13 cellular contexts compared by ENCODE assay signal in the genomic region with DNA sequence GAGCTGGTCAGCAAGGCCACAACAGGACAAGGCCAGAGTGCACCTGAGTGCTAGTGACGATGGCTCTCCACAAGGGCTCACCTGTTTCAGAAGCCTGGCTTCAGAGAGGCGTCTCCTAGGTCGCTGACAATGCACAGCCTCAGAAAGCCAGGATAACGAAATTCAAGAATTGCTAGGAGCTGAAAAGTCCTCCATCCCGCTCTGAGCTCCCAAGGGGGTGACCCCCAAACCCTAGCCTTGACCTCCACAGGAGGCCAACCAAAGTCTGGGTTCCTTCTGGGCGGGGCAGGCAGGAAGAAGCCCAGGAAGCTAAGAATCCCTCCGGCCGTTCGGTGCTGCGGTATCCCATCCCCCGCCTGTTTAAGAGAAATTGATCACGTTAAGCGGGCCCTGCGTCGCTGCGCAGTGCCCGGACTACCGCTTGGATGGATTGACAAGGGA. TPM values are rescaled to one million over a fixed set of nuclear protein-coding genes. Genes with fewer than 3 reads are reported as not detected.
A peak's percentile ranks its signal among the peaks of the same experiment; 100 is the strongest.
DNase-seq lines count a peak whose midpoint lies in the region; ATAC-seq and TF ChIP-seq lines count a peak whose summit lies in the region.
"Had no signal": no experiment of that assay in that cellular context is flagged by ENCODE, and none has a peak within 500 bp of the region (broad histone marks: within the 10 kb centered on the region; RNA-seq: fewer than 3 reads in every experiment).

No MANE protein-coding gene starts in this region.

- H3F3A ChIP-seq in GM23338 (replicated peaks; ENCODE audit: low read depth): peaks cover 17% of the 10 kb centered on the region; the same call in 1 of the 2 replicates

- peak overlapping the region; percentile 52 for H3K4me3 ChIP-seq in GM23338
- H3K4me3 ChIP-seq in psoas muscle: peak overlapping the region; percentile 78

- peaks cover 30% of the 10 kb centered on the region for H4K20me1 ChIP-seq in GM23338 (replicated peaks; ENCODE audit: insufficient read depth)

- H3K27me3 Mint-ChIP-seq in GM23338 (ENCODE audit: insufficient read depth, low read depth, poor library complexity) (peaks cover 87% of the 10 kb centered on the region), glutamatergic neuron (ENCODE audit: unreplicated experiment) (peaks cover 36% of the 10 kb centered on the region)
- H3K27me3 Mint-ChIP-seq in activated T-helper 1 cell treated with anti-CD3 and anti-CD28 coated beads, Interleukin-12 subunit alpha, Interleukin-12 subunit beta, Interleukin-2, Interleukin-4 antibody, amounts not matched to agents 30 ng/mL and 10 ng/mL and 1 ng/mL, durations not matched to agents 14 hours and 24 hours and 36 hours (ENCODE audit: insufficient read depth): peaks cover 94% of the 10 kb centered on the region

- TF ChIP-seq CTCF in GM23338 (conservative IDR thresholded peaks at IDR 0.05; ENCODE audit: low read depth in 2 of 2): no peak
- no peak for TF ChIP-seq CTCF in glutamatergic neuron (IDR thresholded peaks at IDR 0.05; ENCODE audit: partially characterized antibody, unreplicated experiment)
- no peak for TF ChIP-seq CTCF in psoas muscle (IDR thresholded peaks at IDR 0.05)

- 79 to 81% (median 79%) methylated on average over 18 of the region's 18 CpGs for WGBS in psoas muscle, 3 donors

- peak overlapping the region; percentile 79 for H3K4me2 ChIP-seq in GM23338

- H3K4me1 ChIP-seq in GM23338 (ENCODE audit: insufficient read depth) (peaks cover 44% of the 10 kb centered on the region), psoas muscle (peaks cover 7% of the 10 kb centered on the region)

- intact Hi-C loops in activated T-helper 1 cell treated with anti-CD3 and anti-CD28 coated beads, Interleukin-12 subunit alpha, Interleukin-12 subunit beta, Interleukin-2, Interleukin-4 antibody, amounts not matched to agents 30 ng/mL and 10 ng/mL and 1 ng/mL, durations not matched to agents 14 hours and 24 hours and 36 hours (cut with micrococcal nuclease): loop anchor here (1.0 to 5.0 kb wide), 5 partner anchors 501 to 1461 kb away; a partner anchor contains a TSS
- intact Hi-C loops in psoas muscle (cut with DNase I): loop anchor here (5.0 to 10.0 kb wide), 6 partner anchors 366 to 924 kb away; no protein-coding TSS in a partner anchor

- H3K36me3 ChIP-seq in GM23338 (ENCODE audit: insufficient read depth): no peaks in the 10 kb centered on the region
- H3K36me3 ChIP-seq in psoas muscle (ENCODE audit: insufficient read depth in 1 of 2, low read depth in 1 of 2): no peaks in the 10 kb centered on the region

- ATAC-seq in GM23338 (peak; percentile 2; the same call in 2 of the 3 replicates), psoas muscle (no peak), HG03571 (IDR thresholded peaks at IDR 0.05; ENCODE audit: unreplicated experiment) (no peak), GM19455 (IDR thresholded peaks at IDR 0.05; ENCODE audit: unreplicated experiment) (no peak)

- H3K9me3 ChIP-seq in psoas muscle: no peaks in the 10 kb centered on the region

- H3K4me1 Mint-ChIP-seq in GM23338: peaks cover 43% of the 10 kb centered on the region
- H3K4me1 Mint-ChIP-seq in activated T-helper 1 cell treated with anti-CD3 and anti-CD28 coated beads, Interleukin-12 subunit alpha, Interleukin-12 subunit beta, Interleukin-2, Interleukin-4 antibody, amounts not matched to agents 30 ng/mL and 10 ng/mL and 1 ng/mL, durations not matched to agents 14 hours and 24 hours and 36 hours (ENCODE audit: low read depth): peaks cover 39% of the 10 kb centered on the region
- peaks cover 18% of the 10 kb centered on the region for H3K4me1 Mint-ChIP-seq in glutamatergic neuron (ENCODE audit: low read depth, unreplicated experiment)

- H3K36me3 Mint-ChIP-seq in GM23338 (ENCODE audit: low read depth): no peaks in the 10 kb centered on the region; the same call in 2 of the 3 replicates
- no peaks in the 10 kb centered on the region for H3K36me3 Mint-ChIP-seq in activated T-helper 1 cell treated with anti-CD3 and anti-CD28 coated beads, Interleukin-12 subunit alpha, Interleukin-12 subunit beta, Interleukin-2, Interleukin-4 antibody, amounts not matched to agents 30 ng/mL and 10 ng/mL and 1 ng/mL, durations not matched to agents 14 hours and 24 hours and 36 hours (ENCODE audit: low read depth)
- H3K36me3 Mint-ChIP-seq in glutamatergic neuron (ENCODE audit: unreplicated experiment): peaks cover 4% of the 10 kb centered on the region

- no peaks in the 10 kb centered on the region for H3K79me2 ChIP-seq in GM23338 (replicated peaks; ENCODE audit: insufficient read depth)

- H3K27me3 ChIP-seq in GM23338 (ENCODE audit: insufficient read depth) (peaks cover 99% of the 10 kb centered on the region), psoas muscle (ENCODE audit: insufficient read depth in 3 of 3, low read length in 2 of 3) (peaks cover 0 to 21% (median 0%) of the 10 kb centered on the region in 3 donors)

- no peak overlapping the region for H3K27ac Mint-ChIP-seq in GM23338
- H3K27ac Mint-ChIP-seq in activated T-helper 1 cell treated with anti-CD3 and anti-CD28 coated beads, Interleukin-12 subunit alpha, Interleukin-12 subunit beta, Interleukin-2, Interleukin-4 antibody, amounts not matched to agents 30 ng/mL and 10 ng/mL and 1 ng/mL, durations not matched to agents 14 hours and 24 hours and 36 hours: no peak overlapping the region
- H3K27ac Mint-ChIP-seq in glutamatergic neuron (ENCODE audit: unreplicated experiment): no peak overlapping the region

- no peaks in the 10 kb centered on the region for H3K9me2 ChIP-seq in GM23338 (ENCODE audit: insufficient read depth)

- H3K4me3 Mint-ChIP-seq in GM23338 (peak overlapping the region; percentile 74), glutamatergic neuron (ENCODE audit: unreplicated experiment) (peak overlapping the region; percentile 38)
- peak overlapping the region; percentile 37 for H3K4me3 Mint-ChIP-seq in activated T-helper 1 cell treated with anti-CD3 and anti-CD28 coated beads, Interleukin-12 subunit alpha, Interleukin-12 subunit beta, Interleukin-2, Interleukin-4 antibody, amounts not matched to agents 30 ng/mL and 10 ng/mL and 1 ng/mL, durations not matched to agents 14 hours and 24 hours and 36 hours

- DNase-seq in GM23338 (ENCODE audit: low spot score) (peak; percentile 44), glutamatergic neuron (peak; percentile 37), psoas muscle (peak in 1 of 2 donors; percentile 38), OCI-M1 (lab: John Stamatoyannopoulos, UW) (no peak), DMS79 treated with DMSO at 0.1 percent for 48 hours (lab: John Stamatoyannopoulos, UW) (no peak)
- no peak for DNase-seq in activated T-helper 1 cell treated with anti-CD3 and anti-CD28 coated beads, Interleukin-12 subunit alpha, Interleukin-12 subunit beta, Interleukin-2, Interleukin-4 antibody, amounts not matched to agents 30 ng/mL and 10 ng/mL and 1 ng/mL, durations not matched to agents 14 hours and 24 hours and 36 hours (ENCODE audit: low spot score)
- DNase-seq: amniotic stem cell, DND-41, head of caudate nucleus had no signal

- H3K27ac ChIP-seq in GM23338 (ENCODE audit: low read depth) (no peak overlapping the region), psoas muscle (no peak overlapping the region)

- peak overlapping the region; percentile 80; the same call in 1 of the 2 replicates for H2AFZ ChIP-seq in GM23338

- H3K9me3 Mint-ChIP-seq in GM23338 (no peaks in the 10 kb centered on the region), glutamatergic neuron (ENCODE audit: unreplicated experiment) (peaks cover 11% of the 10 kb centered on the region)
- H3K9me3 Mint-ChIP-seq in activated T-helper 1 cell treated with anti-CD3 and anti-CD28 coated beads, Interleukin-12 subunit alpha, Interleukin-12 subunit beta, Interleukin-2, Interleukin-4 antibody, amounts not matched to agents 30 ng/mL and 10 ng/mL and 1 ng/mL, durations not matched to agents 14 hours and 24 hours and 36 hours: no peaks in the 10 kb centered on the region

TF ChIP-seq in GM23338, 12 proteins besides CTCF, POLR2A, EP300 and RAD21 (continues in another document):
- TF ChIP-seq EZH2 (IDR thresholded peaks at IDR 0.05; ENCODE audit: low read depth, unreplicated experiment) (no peak), STAT1 (IDR thresholded peaks at IDR 0.05; ENCODE audit: unreplicated experiment) (no peak)
- TF ChIP-seq, protein P1, sequence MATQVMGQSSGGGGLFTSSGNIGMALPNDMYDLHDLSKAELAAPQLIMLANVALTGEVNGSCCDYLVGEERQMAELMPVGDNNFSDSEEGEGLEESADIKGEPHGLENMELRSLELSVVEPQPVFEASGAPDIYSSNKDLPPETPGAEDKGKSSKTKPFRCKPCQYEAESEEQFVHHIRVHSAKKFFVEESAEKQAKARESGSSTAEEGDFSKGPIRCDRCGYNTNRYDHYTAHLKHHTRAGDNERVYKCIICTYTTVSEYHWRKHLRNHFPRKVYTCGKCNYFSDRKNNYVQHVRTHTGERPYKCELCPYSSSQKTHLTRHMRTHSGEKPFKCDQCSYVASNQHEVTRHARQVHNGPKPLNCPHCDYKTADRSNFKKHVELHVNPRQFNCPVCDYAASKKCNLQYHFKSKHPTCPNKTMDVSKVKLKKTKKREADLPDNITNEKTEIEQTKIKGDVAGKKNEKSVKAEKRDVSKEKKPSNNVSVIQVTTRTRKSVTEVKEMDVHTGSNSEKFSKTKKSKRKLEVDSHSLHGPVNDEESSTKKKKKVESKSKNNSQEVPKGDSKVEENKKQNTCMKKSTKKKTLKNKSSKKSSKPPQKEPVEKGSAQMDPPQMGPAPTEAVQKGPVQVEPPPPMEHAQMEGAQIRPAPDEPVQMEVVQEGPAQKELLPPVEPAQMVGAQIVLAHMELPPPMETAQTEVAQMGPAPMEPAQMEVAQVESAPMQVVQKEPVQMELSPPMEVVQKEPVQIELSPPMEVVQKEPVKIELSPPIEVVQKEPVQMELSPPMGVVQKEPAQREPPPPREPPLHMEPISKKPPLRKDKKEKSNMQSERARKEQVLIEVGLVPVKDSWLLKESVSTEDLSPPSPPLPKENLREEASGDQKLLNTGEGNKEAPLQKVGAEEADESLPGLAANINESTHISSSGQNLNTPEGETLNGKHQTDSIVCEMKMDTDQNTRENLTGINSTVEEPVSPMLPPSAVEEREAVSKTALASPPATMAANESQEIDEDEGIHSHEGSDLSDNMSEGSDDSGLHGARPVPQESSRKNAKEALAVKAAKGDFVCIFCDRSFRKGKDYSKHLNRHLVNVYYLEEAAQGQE (IDR thresholded peaks at IDR 0.05; ENCODE audit: unreplicated experiment): no peak

RNA-seq across cellular contexts. Expression of a gene that starts 2.5 kb away (rescaled TPM):
- total RNA-seq in GM23338 (2014; rRNA removed; shearing (Covaris generic)): 0.24 TPM in 1 of 2 replicates, not detected in the other
- polyA plus RNA-seq in GM23338 (2016; fragmentation: Nextera tagmentation; extraction: Ambion mirVana) (0.23 TPM in 1 of 2 replicates, not detected in the other), psoas muscle (1 to 10 TPM; 1.1 to 3.3 (median 1.3) TPM)
- not detected in 2 replicates for total RNA-seq in activated T-helper 1 cell treated with anti-CD3 and anti-CD28 coated beads, Interleukin-12 subunit alpha, Interleukin-12 subunit beta, Interleukin-2, Interleukin-4 antibody, amounts not matched to agents 30 ng/mL and 10 ng/mL and 1 ng/mL, durations not matched to agents 14 hours and 24 hours and 36 hours
- total RNA-seq in glutamatergic neuron (ENCODE audit: unreplicated experiment) (0.42 TPM), psoas muscle (1 to 10 TPM; 2.0 to 6.7 (median 3.3) TPM)
- total RNA-seq: pulmonary artery endothelial cell; T-helper 2 cell treated with Interferon-gamma antibody and Interleukin-4, amounts not matched to agents 100 ng/mL and 5 ng/mL, for 36 hours had no signal

Comparison
In these comparisons a context has a peak if more than half of its experiments do, and no peak if none do; other contexts are left out.
1. DNase-seq: peak in GM23338 (single experiment) and glutamatergic neuron (single experiment); none in activated T-helper 1 cell treated with anti-CD3 and anti-CD28 coated beads, Interleukin-12 subunit alpha, Interleukin-12 subunit beta, Interleukin-2, Interleukin-4 antibody, amounts not matched to agents 30 ng/mL and 10 ng/mL and 1 ng/mL, durations not matched to agents 14 hours and 24 hours and 36 hours (single experiment), OCI-M1 (single experiment) and DMS79 treated with DMSO at 0.1 percent for 48 hours (single experiment).
2. Peak in every context shown above with its lines, with median percentiles within 50 percentile points of each other: H3K4me3 Mint-ChIP-seq.